Comparison of ENCODE assay signal across 13 cellular contexts in the genomic region with DNA sequence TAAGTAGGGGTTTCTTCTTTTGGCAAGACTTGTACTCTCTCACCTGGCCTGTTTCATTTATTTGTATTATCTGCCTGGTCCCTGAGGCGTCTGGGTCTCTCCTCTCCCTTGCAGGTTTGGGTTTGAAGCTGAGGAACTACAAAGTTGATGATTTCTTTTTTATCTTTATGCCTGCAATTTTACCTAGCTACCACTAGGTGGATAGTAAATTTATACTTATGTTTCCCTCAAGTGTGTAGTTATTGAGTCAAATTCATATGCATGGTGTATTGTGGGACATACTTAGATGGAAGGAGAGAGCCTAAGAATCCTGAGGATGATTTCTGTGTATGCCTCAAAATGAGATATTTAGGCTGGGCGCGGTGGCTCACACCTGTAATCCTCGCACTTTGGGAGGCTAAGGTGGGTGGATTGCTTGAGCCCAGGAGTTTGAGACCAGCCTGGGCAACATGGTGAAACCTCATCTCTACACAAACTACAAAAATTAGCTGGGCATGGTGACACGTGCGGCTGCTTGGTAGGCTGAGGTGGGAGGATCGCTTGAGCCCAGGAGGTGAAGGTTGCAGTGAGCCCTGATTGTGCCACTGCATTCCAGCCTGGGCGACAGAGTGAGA. TPM values are rescaled to one million over a fixed set of nuclear protein-coding genes. Genes with fewer than 3 reads are reported as not detected.
DNase-seq lines count a peak whose midpoint lies in the region; ATAC-seq, FAIRE-seq and TF ChIP-seq lines count a peak whose summit lies in the region.
"Had no signal": no experiment of that assay in that cellular context is flagged by ENCODE, and none has a peak within 500 bp of the region (broad histone marks: within the 10 kb centered on the region; RNA-seq: fewer than 3 reads in every experiment).

No MANE protein-coding gene starts in this region.

- ATAC-seq in lower lobe of right lung = no peak
- ATAC-seq in GM21619 (IDR thresholded peaks at IDR 0.05; ENCODE audit: unreplicated experiment) = no peak
- ATAC-seq in HG03378 (IDR thresholded peaks at IDR 0.05; ENCODE audit: unreplicated experiment) = no peak
- ATAC-seq: GM23338 had no signal

- H3K27ac Mint-ChIP-seq in H9 (no peak overlapping the region), astrocyte (ENCODE audit: unreplicated experiment) (no peak overlapping the region)
- H3K27ac Mint-ChIP-seq: CD4-positive, alpha-beta T cell; GM23338 had no signal

- H3K27me3 ChIP-seq in H9 (ENCODE audit: insufficient read depth, low read length) (no peaks in the 10 kb centered on the region), astrocyte (ENCODE audit: insufficient read depth, low read length) (no peaks in the 10 kb centered on the region), lower lobe of right lung (ENCODE audit: low read depth) (no peaks in the 10 kb centered on the region)

- H2BK5ac ChIP-seq in H9 (ENCODE audit: insufficient read length, low read length) = no peak overlapping the region

- H4K5ac ChIP-seq in H9 (ENCODE audit: insufficient read length, low read depth, low read length) = no peak overlapping the region

- H2BK120ac ChIP-seq in H9 (ENCODE audit: low read depth, low read length, poor library complexity, severe bottlenecking) = no peak overlapping the region

- H3K18ac ChIP-seq in H9 (ENCODE audit: insufficient read length, low read depth, low read length) = no peak overlapping the region

- H3K4me1 ChIP-seq in H9 (ENCODE audit: insufficient read depth, low read length) (no peaks in the 10 kb centered on the region), astrocyte (ENCODE audit: insufficient read depth, low read length) (peaks cover 8% of the 10 kb centered on the region), lower lobe of right lung (peaks cover 31% of the 10 kb centered on the region)

- no peaks in the 10 kb centered on the region for H3K79me2 ChIP-seq in H9 (ENCODE audit: insufficient read depth, low read length)
- no peaks in the 10 kb centered on the region for H3K79me2 ChIP-seq in astrocyte (ENCODE audit: insufficient read depth, low read length)

- H3K4me2 ChIP-seq in H9 (ENCODE audit: insufficient read depth, insufficient read length, low read length) (no peak overlapping the region), astrocyte (ENCODE audit: low read length) (no peak overlapping the region)
- H3K4me2 ChIP-seq: GM23338 had no signal

- H3K27ac ChIP-seq in H9 (ENCODE audit: insufficient read length, low read depth, low read length) (no peak overlapping the region), astrocyte (ENCODE audit: low read depth, low read length) (no peak overlapping the region), lower lobe of right lung (no peak overlapping the region)

- no peak overlapping the region for H3K23ac ChIP-seq in H9 (ENCODE audit: insufficient read length, low read depth, low read length)

- H3K9ac ChIP-seq in H9 (ENCODE audit: extremely low read depth, insufficient read length, low read length) (no peak overlapping the region), astrocyte (ENCODE audit: low read length) (no peak overlapping the region)

- DNase-seq in AG09319 (ENCODE audit: extremely low read depth, low read depth) (no peak), H9 (no peak), astrocyte (ENCODE audit: low read depth) (no peak), lower lobe of right lung (no peak), SW 1271 (lab: John Stamatoyannopoulos, UW) (no peak), anterior cingulate cortex (lab: John Stamatoyannopoulos, UW) (no peak)
- DNase-seq: CD4-positive, alpha-beta T cell; mucosa of descending colon; NCI-H1694 treated with DMSO at 0.1 percent for 48 hours had no signal

- no peak overlapping the region for H3K14ac ChIP-seq in H9 (ENCODE audit: insufficient read depth, low read length)

- no peak overlapping the region for H2BK12ac ChIP-seq in H9 (ENCODE audit: insufficient read length, low read depth, low read length)

- H3K4ac ChIP-seq in H9 (ENCODE audit: low read depth, low read length) = no peak overlapping the region

- H3K4me1 Mint-ChIP-seq in H9 (peaks cover 14 to 21% of the 10 kb centered on the region in 2 experiments), astrocyte (ENCODE audit: low read depth, unreplicated experiment) (peaks cover 13% of the 10 kb centered on the region)

- TF ChIP-seq CTCF in AG09319 (IDR thresholded peaks at IDR 0.05; ENCODE audit: low read depth, low read length) (peak; percentile 25), H9 (conservative IDR thresholded peaks at IDR 0.05) (peak; percentile 69), astrocyte (IDR thresholded peaks at IDR 0.05; ENCODE audit: insufficient read depth, low read depth, low read length) (peak; percentile 28), lower lobe of right lung (IDR thresholded peaks at IDR 0.05) (peak; percentile 24)

- no CpG with 5 or more reads among the region's 8 CpGs for WGBS in H9 (ENCODE audit: extremely low coverage, insufficient read length, low lambda C conversion rate)

- H3T11ph ChIP-seq in H9 (ENCODE audit: low read length) = no peak overlapping the region

- H3K9me3 Mint-ChIP-seq in H9 = no peaks in the 10 kb centered on the region
- H3K9me3 Mint-ChIP-seq in astrocyte (ENCODE audit: unreplicated experiment) = no peaks in the 10 kb centered on the region
- H3K9me3 Mint-ChIP-seq: CD4-positive, alpha-beta T cell; GM23338 had no signal

- H3K56ac ChIP-seq in H9 (ENCODE audit: insufficient read length, low read depth, low read length) = no peak overlapping the region

- H3K4me3 ChIP-seq in astrocyte (ENCODE audit: insufficient read depth, low read depth, low read length) = no peak overlapping the region
- H3K4me3 ChIP-seq in lower lobe of right lung = no peak overlapping the region
- H3K4me3 ChIP-seq: GM23338, mucosa of descending colon had no signal

- H3K36me3 ChIP-seq in astrocyte (ENCODE audit: insufficient read depth, low read length) (peaks cover 26% of the 10 kb centered on the region), lower lobe of right lung (peaks cover 11% of the 10 kb centered on the region)

- H3K79me1 ChIP-seq in H9 (ENCODE audit: insufficient read depth, low read depth, low read length, poor library complexity, severe bottlenecking) = no peaks in the 10 kb centered on the region

- peaks cover 20 to 58% (median 43%) of the 10 kb centered on the region in 3 experiments for H3K36me3 Mint-ChIP-seq in H9 (ENCODE audit: insufficient read depth in 1 of 3, low read depth in 3 of 3)
- H3K36me3 Mint-ChIP-seq in astrocyte (ENCODE audit: low read depth, unreplicated experiment) = peaks cover 29% of the 10 kb centered on the region

- H3K23me2 ChIP-seq in H9 (ENCODE audit: insufficient read length, low read depth, low read length, poor library complexity, severe bottlenecking) = no peaks in the 10 kb centered on the region

- H3K4me3 Mint-ChIP-seq in H9 (no peak overlapping the region), astrocyte (ENCODE audit: unreplicated experiment) (no peak overlapping the region)
- H3K4me3 Mint-ChIP-seq: CD4-positive, alpha-beta T cell; GM23338 had no signal

- H3K27me3 Mint-ChIP-seq in H9 (ENCODE audit: low read depth) (no peaks in the 10 kb centered on the region; the same call in 1 of the 2 replicates), astrocyte (ENCODE audit: low read depth, unreplicated experiment) (no peaks in the 10 kb centered on the region)

- no peak overlapping the region for H4K91ac ChIP-seq in H9 (ENCODE audit: insufficient read length, low read depth, low read length)

- no peak overlapping the region for H2BK20ac ChIP-seq in H9 (ENCODE audit: low read depth, low read length, poor library complexity, severe bottlenecking)

- intact Hi-C loops in lower lobe of right lung (cut with DNase I) = no loop called here

- no peak for FAIRE-seq in astrocyte (lab: Jason Lieb, UNC)
- FAIRE-seq: urothelium cell line had no signal

- no peak overlapping the region for H2AFZ ChIP-seq in H9 (ENCODE audit: low read length)
- H2AFZ ChIP-seq in astrocyte (ENCODE audit: low read depth, low read length) = no peak overlapping the region
- H2AFZ ChIP-seq: GM23338 had no signal

- H4K20me1 ChIP-seq in H9 (ENCODE audit: control insufficient read depth, insufficient read depth, insufficient read length) (no peaks in the 10 kb centered on the region), astrocyte (ENCODE audit: insufficient read depth, low read length) (peaks cover 3% of the 10 kb centered on the region)

- no peak overlapping the region for H4K8ac ChIP-seq in H9 (replicated peaks; ENCODE audit: insufficient read length, low read depth, low read length)

- no peak overlapping the region for H2BK15ac ChIP-seq in H9 (ENCODE audit: low read depth, low read length)

- H3K9me3 ChIP-seq in H9 (ENCODE audit: control insufficient read depth, low read depth, low read length) = no peaks in the 10 kb centered on the region
- no peaks in the 10 kb centered on the region for H3K9me3 ChIP-seq in astrocyte (ENCODE audit: insufficient read depth, low read depth, low read length)
- H3K9me3 ChIP-seq in lower lobe of right lung = no peaks in the 10 kb centered on the region
- H3K9me3 ChIP-seq: mucosa of descending colon had no signal

- no peak overlapping the region for H2AK5ac ChIP-seq in H9 (ENCODE audit: insufficient read length, low read length)

RNA-seq across cellular contexts. Expression of gene TMEM98, which starts 13.6 kb away (rescaled TPM):
- total RNA-seq in H9 (2021) (78.4 and 79.8 TPM in 2 replicates), astrocyte (59.6 and 62.6 TPM in 2 replicates), lower lobe of right lung (47.9 TPM)
- total RNA-seq: CD4-positive, alpha-beta T cell had no signal

RNA-seq across cellular contexts. Expression of gene SPACA3, which starts 50.1 kb away (rescaled TPM):
- not detected in 2 replicates for total RNA-seq in H9 (2021)
- total RNA-seq in astrocyte = not detected in 2 replicates
- total RNA-seq in lower lobe of right lung = not detected
- total RNA-seq: CD4-positive, alpha-beta T cell; GM23338; mucosa of descending colon had no signal
